ENCODE assay signal across 1 cellular context in the genomic region with DNA sequence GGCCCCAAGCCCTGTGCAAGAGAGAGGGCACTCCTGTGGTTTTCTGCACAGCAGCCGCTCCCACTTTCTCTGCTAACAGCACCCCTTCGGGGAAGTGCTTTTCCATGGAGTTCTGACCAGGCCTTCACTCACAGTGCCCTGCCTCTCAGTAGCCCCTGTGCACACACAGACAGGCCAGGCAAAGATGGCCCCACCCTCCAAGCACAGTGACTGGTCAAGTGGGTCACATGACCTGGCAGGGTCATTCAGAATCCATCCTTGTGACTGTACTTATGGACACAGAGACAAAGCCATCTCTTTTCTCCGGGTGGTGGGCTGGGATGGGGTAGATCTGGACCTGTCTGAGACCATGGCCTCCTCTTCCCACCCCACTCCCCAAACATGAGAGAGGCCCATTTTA.
TF ChIP-seq lines count a peak whose summit lies in the region.

No MANE protein-coding gene starts in this region.

TF ChIP-seq in HCT116, 20 proteins besides CTCF, POLR2A, EP300 and RAD21 (continued from another document):
- TF ChIP-seq, protein P1, sequence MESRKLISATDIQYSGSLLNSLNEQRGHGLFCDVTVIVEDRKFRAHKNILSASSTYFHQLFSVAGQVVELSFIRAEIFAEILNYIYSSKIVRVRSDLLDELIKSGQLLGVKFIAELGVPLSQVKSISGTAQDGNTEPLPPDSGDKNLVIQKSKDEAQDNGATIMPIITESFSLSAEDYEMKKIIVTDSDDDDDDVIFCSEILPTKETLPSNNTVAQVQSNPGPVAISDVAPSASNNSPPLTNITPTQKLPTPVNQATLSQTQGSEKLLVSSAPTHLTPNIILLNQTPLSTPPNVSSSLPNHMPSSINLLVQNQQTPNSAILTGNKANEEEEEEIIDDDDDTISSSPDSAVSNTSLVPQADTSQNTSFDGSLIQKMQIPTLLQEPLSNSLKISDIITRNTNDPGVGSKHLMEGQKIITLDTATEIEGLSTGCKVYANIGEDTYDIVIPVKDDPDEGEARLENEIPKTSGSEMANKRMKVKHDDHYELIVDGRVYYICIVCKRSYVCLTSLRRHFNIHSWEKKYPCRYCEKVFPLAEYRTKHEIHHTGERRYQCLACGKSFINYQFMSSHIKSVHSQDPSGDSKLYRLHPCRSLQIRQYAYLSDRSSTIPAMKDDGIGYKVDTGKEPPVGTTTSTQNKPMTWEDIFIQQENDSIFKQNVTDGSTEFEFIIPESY (IDR thresholded peaks at IDR 0.05; ENCODE audit: extremely low read depth, insufficient replicate concordance, low read length) = no peak
- no peak for TF ChIP-seq YY1 (IDR thresholded peaks at IDR 0.05; ENCODE audit: extremely low read depth, insufficient replicate concordance, low read depth, low read length)
TF ChIP-seq in HCT116: peak in this region for 0.
